ENCODE assay signal across 1 cellular context in the genomic region with DNA sequence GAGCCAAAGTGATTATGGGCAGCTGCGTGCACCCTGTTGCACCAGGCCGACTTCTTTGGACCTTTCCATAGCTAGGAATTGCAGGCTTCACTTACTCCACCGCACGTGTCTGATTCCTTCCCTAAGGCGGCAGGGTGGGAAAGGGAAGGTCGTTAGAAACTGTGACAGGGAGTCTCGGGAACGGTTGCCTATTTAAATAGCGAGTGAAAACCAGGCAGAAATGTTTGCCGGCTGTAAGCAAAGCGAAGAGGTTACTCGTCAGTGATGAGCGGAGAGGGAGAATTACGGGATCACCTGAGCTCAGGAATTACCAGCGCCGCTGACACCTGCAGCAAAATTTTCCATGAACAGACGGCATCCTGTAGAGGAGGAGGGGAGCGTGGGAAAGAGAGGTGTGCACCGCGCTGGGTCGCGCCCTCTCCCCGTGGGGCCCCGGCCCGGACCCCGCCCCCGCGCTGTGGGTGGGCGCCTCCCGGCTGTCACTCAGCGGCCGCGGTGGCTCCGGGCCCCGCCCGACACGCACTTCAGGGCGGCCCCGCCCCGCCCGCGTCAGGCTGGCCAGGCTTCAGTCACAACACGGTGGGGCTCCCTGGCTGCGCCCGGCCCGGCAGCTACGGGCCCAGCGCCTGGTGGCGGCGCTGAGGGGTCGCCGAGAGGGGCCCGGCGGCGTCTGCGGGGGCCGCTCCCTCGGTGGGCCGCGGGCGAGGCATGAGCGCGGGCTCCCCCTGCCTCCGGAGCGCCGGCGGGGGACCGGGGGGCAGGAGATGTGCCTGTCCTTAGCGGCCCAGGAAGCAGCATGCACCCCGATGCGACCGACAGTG.
TF ChIP-seq lines count a peak whose summit lies in the region.

A gene (plus strand): TSS at position 568 of the 821 bp plus-strand sequence. CDS start 229 bp downstream, at position 797.

TF ChIP-seq in HepG2, 621 proteins besides CTCF, POLR2A, EP300 and RAD21 (continued from another document and continues in another):
- TF ChIP-seq ZNF556 (CRISPR knock-in tag; IDR thresholded peaks at IDR 0.05; ENCODE audit: borderline replicate concordance) (no peak; the same call in 1 of the 2 replicates), KLF12 (CRISPR knock-in tag; IDR thresholded peaks at IDR 0.05; ENCODE audit: borderline replicate concordance) (no peak; the same call in 1 of the 2 replicates), NR2F6 (IDR thresholded peaks at IDR 0.05) (no peak; the same call in 1 of the 2 replicates), NR2F6 (CRISPR knock-in tag; IDR thresholded peaks at IDR 0.05) (peak; percentile 52; the same call in 1 of the 2 replicates), NFE2L2 (IDR thresholded peaks at IDR 0.05; ENCODE audit: low read length) (no peak), ZNF329 (CRISPR knock-in tag; IDR thresholded peaks at IDR 0.05; ENCODE audit: low read depth) (peak; percentile 86; the same call in 1 of the 2 replicates), HOXA3 (CRISPR knock-in tag; IDR thresholded peaks at IDR 0.05) (peak; percentile 62), ZNF333 (CRISPR knock-in tag; IDR thresholded peaks at IDR 0.05; ENCODE audit: borderline replicate concordance) (0 out of 2 replicates have a peak, but pooled peaks have one; percentile 49), ZNF17 (CRISPR knock-in tag; IDR thresholded peaks at IDR 0.05) (no peak), ZNF747 (CRISPR knock-in tag; IDR thresholded peaks at IDR 0.05; ENCODE audit: borderline replicate concordance) (no peak), ZNF225 (CRISPR knock-in tag; IDR thresholded peaks at IDR 0.05) (no peak), ZNF10 (CRISPR knock-in tag; IDR thresholded peaks at IDR 0.05; ENCODE audit: borderline replicate concordance, low read depth) (no peak), ZKSCAN5 (CRISPR knock-in tag; IDR thresholded peaks at IDR 0.05) (no peak), ZBTB38 (CRISPR knock-in tag; IDR thresholded peaks at IDR 0.05) (0 out of 2 replicates have a peak, but pooled peaks have one; percentile 40), CHCHD3 (CRISPR knock-in tag; IDR thresholded peaks at IDR 0.05) (no peak), ZSCAN21 (CRISPR knock-in tag; IDR thresholded peaks at IDR 0.05; ENCODE audit: borderline replicate concordance) (peak; percentile 79; the same call in 1 of the 2 replicates), MEIS1 (CRISPR knock-in tag; IDR thresholded peaks at IDR 0.05; ENCODE audit: borderline replicate concordance) (0 out of 2 replicates have a peak, but pooled peaks have one; percentile 17), HMG20B (CRISPR knock-in tag; conservative IDR thresholded peaks at IDR 0.05) (peak; percentile 53; the same call in 1 of the 2 replicates), XRCC5 (optimal IDR thresholded peaks at IDR 0.05; ENCODE audit: low read length) (peak; percentile 43), ZNF709 (CRISPR knock-in tag; IDR thresholded peaks at IDR 0.05) (0 out of 2 replicates have a peak, but pooled peaks have one; percentile 46), ZNF589 (CRISPR knock-in tag; conservative IDR thresholded peaks at IDR 0.05) (no peak), RFXANK (CRISPR knock-in tag; IDR thresholded peaks at IDR 0.05) (no peak)
- TF ChIP-seq, protein P1, sequence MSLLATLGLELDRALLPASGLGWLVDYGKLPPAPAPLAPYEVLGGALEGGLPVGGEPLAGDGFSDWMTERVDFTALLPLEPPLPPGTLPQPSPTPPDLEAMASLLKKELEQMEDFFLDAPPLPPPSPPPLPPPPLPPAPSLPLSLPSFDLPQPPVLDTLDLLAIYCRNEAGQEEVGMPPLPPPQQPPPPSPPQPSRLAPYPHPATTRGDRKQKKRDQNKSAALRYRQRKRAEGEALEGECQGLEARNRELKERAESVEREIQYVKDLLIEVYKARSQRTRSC (CRISPR knock-in tag; IDR thresholded peaks at IDR 0.05; ENCODE audit: low read depth) = no peak
- TF ChIP-seq, protein P2, sequence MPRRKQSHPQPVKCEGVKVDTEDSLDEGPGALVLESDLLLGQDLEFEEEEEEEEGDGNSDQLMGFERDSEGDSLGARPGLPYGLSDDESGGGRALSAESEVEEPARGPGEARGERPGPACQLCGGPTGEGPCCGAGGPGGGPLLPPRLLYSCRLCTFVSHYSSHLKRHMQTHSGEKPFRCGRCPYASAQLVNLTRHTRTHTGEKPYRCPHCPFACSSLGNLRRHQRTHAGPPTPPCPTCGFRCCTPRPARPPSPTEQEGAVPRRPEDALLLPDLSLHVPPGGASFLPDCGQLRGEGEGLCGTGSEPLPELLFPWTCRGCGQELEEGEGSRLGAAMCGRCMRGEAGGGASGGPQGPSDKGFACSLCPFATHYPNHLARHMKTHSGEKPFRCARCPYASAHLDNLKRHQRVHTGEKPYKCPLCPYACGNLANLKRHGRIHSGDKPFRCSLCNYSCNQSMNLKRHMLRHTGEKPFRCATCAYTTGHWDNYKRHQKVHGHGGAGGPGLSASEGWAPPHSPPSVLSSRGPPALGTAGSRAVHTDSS (CRISPR knock-in tag; conservative IDR thresholded peaks at IDR 0.05) = no peak
- TF ChIP-seq, protein P3, sequence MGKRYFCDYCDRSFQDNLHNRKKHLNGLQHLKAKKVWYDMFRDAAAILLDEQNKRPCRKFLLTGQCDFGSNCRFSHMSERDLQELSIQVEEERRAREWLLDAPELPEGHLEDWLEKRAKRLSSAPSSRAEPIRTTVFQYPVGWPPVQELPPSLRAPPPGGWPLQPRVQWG (CRISPR knock-in tag; IDR thresholded peaks at IDR 0.05; ENCODE audit: borderline replicate concordance, low read depth) = no peak
- TF ChIP-seq, protein P4, sequence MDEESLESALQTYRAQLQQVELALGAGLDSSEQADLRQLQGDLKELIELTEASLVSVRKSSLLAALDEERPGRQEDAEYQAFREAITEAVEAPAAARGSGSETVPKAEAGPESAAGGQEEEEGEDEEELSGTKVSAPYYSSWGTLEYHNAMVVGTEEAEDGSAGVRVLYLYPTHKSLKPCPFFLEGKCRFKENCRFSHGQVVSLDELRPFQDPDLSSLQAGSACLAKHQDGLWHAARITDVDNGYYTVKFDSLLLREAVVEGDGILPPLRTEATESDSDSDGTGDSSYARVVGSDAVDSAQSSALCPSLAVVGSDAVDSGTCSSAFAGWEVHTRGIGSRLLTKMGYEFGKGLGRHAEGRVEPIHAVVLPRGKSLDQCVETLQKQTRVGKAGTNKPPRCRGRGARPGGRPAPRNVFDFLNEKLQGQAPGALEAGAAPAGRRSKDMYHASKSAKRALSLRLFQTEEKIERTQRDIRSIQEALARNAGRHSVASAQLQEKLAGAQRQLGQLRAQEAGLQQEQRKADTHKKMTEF (CRISPR knock-in tag; IDR thresholded peaks at IDR 0.05) = peak; percentile 38; the same call in 1 of the 2 replicates
- TF ChIP-seq, protein P5, sequence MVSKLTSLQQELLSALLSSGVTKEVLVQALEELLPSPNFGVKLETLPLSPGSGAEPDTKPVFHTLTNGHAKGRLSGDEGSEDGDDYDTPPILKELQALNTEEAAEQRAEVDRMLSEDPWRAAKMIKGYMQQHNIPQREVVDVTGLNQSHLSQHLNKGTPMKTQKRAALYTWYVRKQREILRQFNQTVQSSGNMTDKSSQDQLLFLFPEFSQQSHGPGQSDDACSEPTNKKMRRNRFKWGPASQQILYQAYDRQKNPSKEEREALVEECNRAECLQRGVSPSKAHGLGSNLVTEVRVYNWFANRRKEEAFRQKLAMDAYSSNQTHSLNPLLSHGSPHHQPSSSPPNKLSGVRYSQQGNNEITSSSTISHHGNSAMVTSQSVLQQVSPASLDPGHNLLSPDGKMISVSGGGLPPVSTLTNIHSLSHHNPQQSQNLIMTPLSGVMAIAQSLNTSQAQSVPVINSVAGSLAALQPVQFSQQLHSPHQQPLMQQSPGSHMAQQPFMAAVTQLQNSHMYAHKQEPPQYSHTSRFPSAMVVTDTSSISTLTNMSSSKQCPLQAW (CRISPR knock-in tag; IDR thresholded peaks at IDR 0.05) = peak; percentile 56; the same call in 1 of the 2 replicates
- TF ChIP-seq, protein P6, sequence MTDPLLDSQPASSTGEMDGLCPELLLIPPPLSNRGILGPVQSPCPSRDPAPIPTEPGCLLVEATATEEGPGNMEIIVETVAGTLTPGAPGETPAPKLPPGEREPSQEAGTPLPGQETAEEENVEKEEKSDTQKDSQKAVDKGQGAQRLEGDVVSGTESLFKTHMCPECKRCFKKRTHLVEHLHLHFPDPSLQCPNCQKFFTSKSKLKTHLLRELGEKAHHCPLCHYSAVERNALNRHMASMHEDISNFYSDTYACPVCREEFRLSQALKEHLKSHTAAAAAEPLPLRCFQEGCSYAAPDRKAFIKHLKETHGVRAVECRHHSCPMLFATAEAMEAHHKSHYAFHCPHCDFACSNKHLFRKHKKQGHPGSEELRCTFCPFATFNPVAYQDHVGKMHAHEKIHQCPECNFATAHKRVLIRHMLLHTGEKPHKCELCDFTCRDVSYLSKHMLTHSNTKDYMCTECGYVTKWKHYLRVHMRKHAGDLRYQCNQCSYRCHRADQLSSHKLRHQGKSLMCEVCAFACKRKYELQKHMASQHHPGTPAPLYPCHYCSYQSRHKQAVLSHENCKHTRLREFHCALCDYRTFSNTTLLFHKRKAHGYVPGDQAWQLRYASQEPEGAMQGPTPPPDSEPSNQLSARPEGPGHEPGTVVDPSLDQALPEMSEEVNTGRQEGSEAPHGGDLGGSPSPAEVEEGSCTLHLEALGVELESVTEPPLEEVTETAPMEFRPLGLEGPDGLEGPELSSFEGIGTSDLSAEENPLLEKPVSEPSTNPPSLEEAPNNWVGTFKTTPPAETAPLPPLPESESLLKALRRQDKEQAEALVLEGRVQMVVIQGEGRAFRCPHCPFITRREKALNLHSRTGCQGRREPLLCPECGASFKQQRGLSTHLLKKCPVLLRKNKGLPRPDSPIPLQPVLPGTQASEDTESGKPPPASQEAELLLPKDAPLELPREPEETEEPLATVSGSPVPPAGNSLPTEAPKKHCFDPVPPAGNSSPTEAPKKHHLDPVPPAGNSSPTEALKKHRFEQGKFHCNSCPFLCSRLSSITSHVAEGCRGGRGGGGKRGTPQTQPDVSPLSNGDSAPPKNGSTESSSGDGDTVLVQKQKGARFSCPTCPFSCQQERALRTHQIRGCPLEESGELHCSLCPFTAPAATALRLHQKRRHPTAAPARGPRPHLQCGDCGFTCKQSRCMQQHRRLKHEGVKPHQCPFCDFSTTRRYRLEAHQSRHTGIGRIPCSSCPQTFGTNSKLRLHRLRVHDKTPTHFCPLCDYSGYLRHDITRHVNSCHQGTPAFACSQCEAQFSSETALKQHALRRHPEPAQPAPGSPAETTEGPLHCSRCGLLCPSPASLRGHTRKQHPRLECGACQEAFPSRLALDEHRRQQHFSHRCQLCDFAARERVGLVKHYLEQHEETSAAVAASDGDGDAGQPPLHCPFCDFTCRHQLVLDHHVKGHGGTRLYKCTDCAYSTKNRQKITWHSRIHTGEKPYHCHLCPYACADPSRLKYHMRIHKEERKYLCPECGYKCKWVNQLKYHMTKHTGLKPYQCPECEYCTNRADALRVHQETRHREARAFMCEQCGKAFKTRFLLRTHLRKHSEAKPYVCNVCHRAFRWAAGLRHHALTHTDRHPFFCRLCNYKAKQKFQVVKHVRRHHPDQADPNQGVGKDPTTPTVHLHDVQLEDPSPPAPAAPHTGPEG (CRISPR knock-in tag; IDR thresholded peaks at IDR 0.05) = 0 out of 2 replicates have a peak, but pooled peaks have one; percentile 18
- TF ChIP-seq, protein P7, sequence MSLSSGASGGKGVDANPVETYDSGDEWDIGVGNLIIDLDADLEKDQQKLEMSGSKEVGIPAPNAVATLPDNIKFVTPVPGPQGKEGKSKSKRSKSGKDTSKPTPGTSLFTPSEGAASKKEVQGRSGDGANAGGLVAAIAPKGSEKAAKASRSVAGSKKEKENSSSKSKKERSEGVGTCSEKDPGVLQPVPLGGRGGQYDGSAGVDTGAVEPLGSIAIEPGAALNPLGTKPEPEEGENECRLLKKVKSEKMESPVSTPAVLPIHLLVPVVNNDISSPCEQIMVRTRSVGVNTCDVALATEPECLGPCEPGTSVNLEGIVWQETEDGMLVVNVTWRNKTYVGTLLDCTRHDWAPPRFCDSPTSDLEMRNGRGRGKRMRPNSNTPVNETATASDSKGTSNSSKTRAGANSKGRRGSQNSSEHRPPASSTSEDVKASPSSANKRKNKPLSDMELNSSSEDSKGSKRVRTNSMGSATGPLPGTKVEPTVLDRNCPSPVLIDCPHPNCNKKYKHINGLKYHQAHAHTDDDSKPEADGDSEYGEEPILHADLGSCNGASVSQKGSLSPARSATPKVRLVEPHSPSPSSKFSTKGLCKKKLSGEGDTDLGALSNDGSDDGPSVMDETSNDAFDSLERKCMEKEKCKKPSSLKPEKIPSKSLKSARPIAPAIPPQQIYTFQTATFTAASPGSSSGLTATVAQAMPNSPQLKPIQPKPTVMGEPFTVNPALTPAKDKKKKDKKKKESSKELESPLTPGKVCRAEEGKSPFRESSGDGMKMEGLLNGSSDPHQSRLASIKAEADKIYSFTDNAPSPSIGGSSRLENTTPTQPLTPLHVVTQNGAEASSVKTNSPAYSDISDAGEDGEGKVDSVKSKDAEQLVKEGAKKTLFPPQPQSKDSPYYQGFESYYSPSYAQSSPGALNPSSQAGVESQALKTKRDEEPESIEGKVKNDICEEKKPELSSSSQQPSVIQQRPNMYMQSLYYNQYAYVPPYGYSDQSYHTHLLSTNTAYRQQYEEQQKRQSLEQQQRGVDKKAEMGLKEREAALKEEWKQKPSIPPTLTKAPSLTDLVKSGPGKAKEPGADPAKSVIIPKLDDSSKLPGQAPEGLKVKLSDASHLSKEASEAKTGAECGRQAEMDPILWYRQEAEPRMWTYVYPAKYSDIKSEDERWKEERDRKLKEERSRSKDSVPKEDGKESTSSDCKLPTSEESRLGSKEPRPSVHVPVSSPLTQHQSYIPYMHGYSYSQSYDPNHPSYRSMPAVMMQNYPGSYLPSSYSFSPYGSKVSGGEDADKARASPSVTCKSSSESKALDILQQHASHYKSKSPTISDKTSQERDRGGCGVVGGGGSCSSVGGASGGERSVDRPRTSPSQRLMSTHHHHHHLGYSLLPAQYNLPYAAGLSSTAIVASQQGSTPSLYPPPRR (CRISPR knock-in tag; IDR thresholded peaks at IDR 0.05; ENCODE audit: borderline replicate concordance) = no peak
- TF ChIP-seq, protein P8, sequence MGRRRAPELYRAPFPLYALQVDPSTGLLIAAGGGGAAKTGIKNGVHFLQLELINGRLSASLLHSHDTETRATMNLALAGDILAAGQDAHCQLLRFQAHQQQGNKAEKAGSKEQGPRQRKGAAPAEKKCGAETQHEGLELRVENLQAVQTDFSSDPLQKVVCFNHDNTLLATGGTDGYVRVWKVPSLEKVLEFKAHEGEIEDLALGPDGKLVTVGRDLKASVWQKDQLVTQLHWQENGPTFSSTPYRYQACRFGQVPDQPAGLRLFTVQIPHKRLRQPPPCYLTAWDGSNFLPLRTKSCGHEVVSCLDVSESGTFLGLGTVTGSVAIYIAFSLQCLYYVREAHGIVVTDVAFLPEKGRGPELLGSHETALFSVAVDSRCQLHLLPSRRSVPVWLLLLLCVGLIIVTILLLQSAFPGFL (CRISPR knock-in tag; IDR thresholded peaks at IDR 0.05) = no peak
